Comparison of ENCODE assay signal across 10 cellular contexts in genomic region chr11:118953265-118953664, GRCh38. TPM values are rescaled to one million over a fixed set of nuclear protein-coding genes. Genes with fewer than 3 reads are reported as not detected.
DNase-seq lines count a peak whose midpoint lies in the region; ATAC-seq and TF ChIP-seq lines count a peak whose summit lies in the region.
"Had no signal": no experiment of that assay in that cellular context is flagged by ENCODE, and none has a peak within 500 bp of the region (broad histone marks: within the 10 kb centered on the region; RNA-seq: fewer than 3 reads in every experiment).

No MANE protein-coding gene starts in this region.

- H4K20me1 ChIP-seq in PC-3 (ENCODE audit: low read length) (no peaks in the 10 kb centered on the region), smooth muscle cell (ENCODE audit: low read depth) (no peaks in the 10 kb centered on the region)

- no peaks in the 10 kb centered on the region for H3K9me2 ChIP-seq in PC-3 (replicated peaks; ENCODE audit: low read length)

- H3F3A ChIP-seq in PC-3 (ENCODE audit: low read length, unreplicated experiment) = no peaks in the 10 kb centered on the region
- no peaks in the 10 kb centered on the region for H3F3A ChIP-seq in smooth muscle cell (ENCODE audit: low read depth)

- TF ChIP-seq CTCF in choroid plexus epithelial cell (conservative IDR thresholded peaks at IDR 0.05; ENCODE audit: low read depth, low read length) (no peak), PC-3 (conservative IDR thresholded peaks at IDR 0.05; ENCODE audit: low read depth, low read length) (no peak), smooth muscle cell (IDR thresholded peaks at IDR 0.05; ENCODE audit: borderline replicate concordance, insufficient read depth, poor library complexity, severe bottlenecking) (no peak)

- no peak for ATAC-seq in PC-3
- ATAC-seq: left colon had no signal

- H3K4me3 ChIP-seq in choroid plexus epithelial cell (ENCODE audit: low read depth, low read length) = no peak overlapping the region
- no peak overlapping the region for H3K4me3 ChIP-seq in PC-3 (ENCODE audit: low read length)
- H3K4me3 ChIP-seq in smooth muscle cell = no peak overlapping the region

- no TSS peak for BruUV-seq in PC-3 (replicated peaks; lab: Mats Ljungman, UMichigan)

- H3K79me2 ChIP-seq in PC-3 (ENCODE audit: low read length) = no peaks in the 10 kb centered on the region
- no peaks in the 10 kb centered on the region for H3K79me2 ChIP-seq in smooth muscle cell (ENCODE audit: low read depth)

- DNase-seq in NCI-H187 (lab: John Stamatoyannopoulos, UW) = peak; percentile 27 to 63
- DNase-seq in NCI-H187 treated with DMSO at 0.1 percent for 48 hours (lab: John Stamatoyannopoulos, UW) = no peak
- DNase-seq in NCI-H2227 treated with DMSO at 0.1 percent for 48 hours (lab: John Stamatoyannopoulos, UW) = peak; percentile 74
- DNase-seq in choroid plexus epithelial cell (ENCODE audit: low read depth) = peak; percentile 44
- peak; percentile 60 to 97 (median 79) for DNase-seq in posterior cingulate gyrus
- DNase-seq in activated T-cell treated with anti-CD3 and anti-CD28 coated beads, Interleukin-2, amount 50 U/mL, for 1 hour = no peak
- no peak for DNase-seq in PC-3
- no peak for DNase-seq in smooth muscle cell (lab: John Stamatoyannopoulos, UW; ENCODE audit: unreplicated experiment)
- DNase-seq: left colon had no signal

- WGBS in smooth muscle cell (ENCODE audit: low lambda C conversion rate) = 38% methylated on average over 6 of the region's 6 CpGs

- H3K27ac ChIP-seq in PC-3 (ENCODE audit: low read length) (no peak overlapping the region), smooth muscle cell (ENCODE audit: low read depth) (no peak overlapping the region)

- H3K36me3 ChIP-seq in PC-3 (ENCODE audit: low read depth, low read length) = no peaks in the 10 kb centered on the region
- H3K36me3 ChIP-seq in smooth muscle cell (ENCODE audit: low read depth) = no peaks in the 10 kb centered on the region

- H3K9ac ChIP-seq in PC-3 (ENCODE audit: low read length) (no peak overlapping the region), smooth muscle cell (ENCODE audit: low read depth) (no peak overlapping the region)

- POLR2A ChIA-PET in PC-3 (lab: Charles Lee; ENCODE audit: unreplicated experiment) = no interaction called here

- CTCF ChIA-PET in PC-3 (lab: Charles Lee) = no interaction called here

- intact Hi-C loops in posterior cingulate gyrus (cut with DNase I) = no loop called here
- intact Hi-C loops in PC-3 (cut with micrococcal nuclease) = no loop called here

- H2AFZ ChIP-seq in PC-3 (ENCODE audit: low read length) = no peak overlapping the region
- H2AFZ ChIP-seq in smooth muscle cell (ENCODE audit: low read depth) = no peak overlapping the region

- H3K4me1 ChIP-seq in PC-3 (ENCODE audit: insufficient read depth, low read length) = peaks cover 8% of the 10 kb centered on the region; the same call in 1 of the 2 replicates
- H3K4me1 ChIP-seq in smooth muscle cell (ENCODE audit: low read depth) = no peaks in the 10 kb centered on the region

- H3K4me2 ChIP-seq in PC-3 (ENCODE audit: low read length) (no peak overlapping the region), smooth muscle cell (no peak overlapping the region)

- H3K9me3 ChIP-seq in PC-3 (ENCODE audit: low read length) (no peaks in the 10 kb centered on the region), smooth muscle cell (replicated peaks; ENCODE audit: low read depth) (no peaks in the 10 kb centered on the region)

- H3K27me3 ChIP-seq in PC-3 (ENCODE audit: low read length) (no peaks in the 10 kb centered on the region), smooth muscle cell (ENCODE audit: low read depth) (peaks cover 4% of the 10 kb centered on the region)

RNA-seq across cellular contexts. Expression of gene UPK2, which starts 2.8 kb away (rescaled TPM):
- total RNA-seq in PC-3 (2014; rRNA removed) (0.44 TPM in 1 of 2 replicates, not detected in the other), smooth muscle cell (not detected in 2 replicates)
- polyA plus RNA-seq in smooth muscle cell = 1.4 and 2.5 TPM in 2 replicates
- total RNA-seq: endothelial cell of umbilical vein, left colon had no signal

RNA-seq across cellular contexts. Expression of gene FOXR1, which starts 18.3 kb away (rescaled TPM):
- total RNA-seq in PC-3 (2014; rRNA removed) = not detected in 2 replicates
- not detected in 2 replicates for total RNA-seq in smooth muscle cell
- not detected in 2 replicates for polyA plus RNA-seq in smooth muscle cell
- total RNA-seq: endothelial cell of umbilical vein, left colon had no signal
- polyA plus RNA-seq: endothelial cell of umbilical vein had no signal

RNA-seq across cellular contexts. Expression of gene BCL9L, which starts 27.5 kb away (rescaled TPM):
- total RNA-seq in PC-3 (2014; rRNA removed) = 49.7 and 68.2 TPM in 2 replicates
- 10.5 and 10.8 TPM in 2 replicates for total RNA-seq in smooth muscle cell
- 11.4 and 19.0 TPM in 2 replicates for polyA plus RNA-seq in smooth muscle cell

RNA-seq across cellular contexts. Expression of gene CENATAC, which starts 44.7 kb away (rescaled TPM):
- total RNA-seq in PC-3 (2014; rRNA removed) = 83.5 and 88.0 TPM in 2 replicates
- total RNA-seq in smooth muscle cell = 14.9 and 17.8 TPM in 2 replicates
- polyA plus RNA-seq in smooth muscle cell = 5.3 and 20.9 TPM in 2 replicates

Comparison
In these comparisons a context has a peak if more than half of its experiments do, and no peak if none do; other contexts are left out.
1. DNase-seq: peak in NCI-H187 (2 of 2), NCI-H2227 treated with DMSO at 0.1 percent for 48 hours (single experiment), choroid plexus epithelial cell (single experiment) and posterior cingulate gyrus (10 of 10); none in NCI-H187 treated with DMSO at 0.1 percent for 48 hours (single experiment), activated T-cell treated with anti-CD3 and anti-CD28 coated beads, Interleukin-2, amount 50 U/mL, for 1 hour (single experiment), PC-3 (single experiment) and smooth muscle cell (single experiment).